ENCODE assay signal across 22 cellular contexts in the genomic region with DNA sequence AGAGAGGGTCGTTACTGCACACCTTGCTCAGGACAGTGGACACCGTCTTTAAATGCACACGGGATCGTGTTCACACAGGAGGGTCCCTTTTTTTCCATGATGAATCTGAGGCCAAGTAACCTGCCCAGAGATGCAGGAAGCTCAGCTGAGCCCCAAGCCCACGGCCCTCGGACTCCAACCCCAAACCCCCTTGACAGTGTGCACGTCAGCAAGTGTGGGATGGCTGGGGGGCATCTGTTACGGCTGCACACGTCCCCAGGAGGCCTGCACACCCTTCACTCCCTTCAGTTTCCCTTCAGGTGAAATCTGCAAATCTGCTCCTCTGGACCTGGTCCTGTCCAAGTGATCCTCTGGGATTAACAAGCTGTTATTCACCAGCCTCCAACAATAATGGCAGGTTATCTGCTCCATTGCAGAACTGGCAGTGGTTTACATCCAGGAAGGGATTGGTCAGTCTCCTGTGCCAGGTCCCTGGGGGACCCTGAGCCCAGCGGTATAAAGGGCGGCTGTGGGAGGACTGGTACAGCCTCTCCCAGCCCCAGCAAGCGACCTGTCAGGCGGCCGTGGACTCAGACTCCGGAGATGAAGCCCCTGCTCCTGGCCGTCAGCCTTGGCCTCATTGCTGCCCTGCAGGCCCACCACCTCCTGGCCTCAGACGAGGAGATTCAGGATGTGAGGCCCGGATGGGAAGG. TPM values are rescaled to one million over a fixed set of nuclear protein-coding genes. Genes with fewer than 3 reads are reported as not detected.
DNase-seq lines count a peak whose midpoint lies in the region; ATAC-seq and TF ChIP-seq lines count a peak whose summit lies in the region.
"Had no signal": no experiment of that assay in that cellular context is flagged by ENCODE, and none has a peak within 500 bp of the region (broad histone marks: within the 10 kb centered on the region; RNA-seq: fewer than 3 reads in every experiment).

A gene (plus strand): TSS at position 525 of the 692 bp plus-strand sequence. CDS start 58 bp downstream, at position 583.

- H3K27me3 Mint-ChIP-seq in glutamatergic neuron (ENCODE audit: unreplicated experiment) = peaks cover 9% of the 10 kb centered on the region
- peaks cover 38% of the 10 kb centered on the region for H3K27me3 Mint-ChIP-seq in stimulated activated memory B cell treated with anti-CD40 and anti-IgM and Interleukin-4, amounts not matched to agents 10 μg/mL and 1 μg/mL and 100 μg/mL, for 72 hours
- peaks cover 20 to 33% of the 10 kb centered on the region in 2 donors for H3K27me3 Mint-ChIP-seq in stimulated activated naive B cell treated with anti-CD40 and anti-IgM and Interleukin-4, amounts not matched to agents 10 μg/mL and 1 μg/mL and 100 μg/mL, for 72 hours
- H3K27me3 Mint-ChIP-seq: CD4-positive, CD25-positive, alpha-beta regulatory T cell had no signal

- no peaks in the 10 kb centered on the region for H3K27me3 ChIP-seq in BLaER1
- H3K27me3 ChIP-seq: Peyer's patch had no signal

- TF ChIP-seq CTCF in glutamatergic neuron (IDR thresholded peaks at IDR 0.05; ENCODE audit: partially characterized antibody, unreplicated experiment) = no peak

- H3K27ac ChIP-seq in BLaER1 = no peak within 1 kb of the TSS
- H3K27ac ChIP-seq: HL-60, Peyer's patch had no signal

- H4K20me1 ChIP-seq in BLaER1 = no peaks in the 10 kb centered on the region

- H3K4me1 Mint-ChIP-seq in glutamatergic neuron (ENCODE audit: low read depth, unreplicated experiment) = no peaks in the 10 kb centered on the region
- H3K4me1 Mint-ChIP-seq in stimulated activated memory B cell treated with anti-CD40 and anti-IgM and Interleukin-4, amounts not matched to agents 10 μg/mL and 1 μg/mL and 100 μg/mL, for 72 hours = no peaks in the 10 kb centered on the region
- H3K4me1 Mint-ChIP-seq in stimulated activated naive B cell treated with anti-CD40 and anti-IgM and Interleukin-4, amounts not matched to agents 10 μg/mL and 1 μg/mL and 100 μg/mL, for 72 hours = no peaks in the 10 kb centered on the region

- no peak for ATAC-seq in stimulated activated memory B cell treated with anti-CD40 and anti-IgM and Interleukin-4, amounts not matched to agents 10 μg/mL and 1 μg/mL and 100 μg/mL, for 72 hours
- ATAC-seq in stimulated activated naive B cell treated with anti-CD40 and anti-IgM and Interleukin-4, amounts not matched to agents 10 μg/mL and 1 μg/mL and 100 μg/mL, for 72 hours (replicated peaks) = no peak
- no peak for ATAC-seq in GM21390 (IDR thresholded peaks at IDR 0.05; ENCODE audit: unreplicated experiment)
- ATAC-seq: HCT116 had no signal

- no peak within 1 kb of the TSS for H3K9ac ChIP-seq in BLaER1

- DNase-seq in D341Med (ENCODE audit: low spot score) (peak; percentile 21), glutamatergic neuron (peak; percentile 17), retina (peak; percentile 1), NCI-H2196 (lab: John Stamatoyannopoulos, UW; ENCODE audit: unreplicated experiment) (no peak)
- DNase-seq in stimulated activated naive B cell treated with anti-CD40 and anti-IgM and Interleukin-4, amounts not matched to agents 10 μg/mL and 1 μg/mL and 100 μg/mL, for 72 hours = no peak
- DNase-seq: ACHN; AML-193; CD4-positive, CD25-positive, alpha-beta regulatory T cell; DMS53; Kasumi-1; MM.1S; NCI-H1092 treated with DMSO at 0.1 percent for 48 hours; NCI-H2081 treated with DMSO at 0.1 percent for 48 hours; NCI-H524 treated with DMSO at 0.1 percent for 48 hours; Peyer's patch; Right ventricle myocardium superior had no signal

- no peaks in the 10 kb centered on the region for H3K36me3 ChIP-seq in BLaER1
- H3K36me3 ChIP-seq: Peyer's patch had no signal

- H3K9me3 Mint-ChIP-seq in glutamatergic neuron (ENCODE audit: unreplicated experiment) = peaks cover 5% of the 10 kb centered on the region
- no peaks in the 10 kb centered on the region for H3K9me3 Mint-ChIP-seq in stimulated activated memory B cell treated with anti-CD40 and anti-IgM and Interleukin-4, amounts not matched to agents 10 μg/mL and 1 μg/mL and 100 μg/mL, for 72 hours
- H3K9me3 Mint-ChIP-seq in stimulated activated naive B cell treated with anti-CD40 and anti-IgM and Interleukin-4, amounts not matched to agents 10 μg/mL and 1 μg/mL and 100 μg/mL, for 72 hours = no peaks in the 10 kb centered on the region
- H3K9me3 Mint-ChIP-seq: CD4-positive, CD25-positive, alpha-beta regulatory T cell; IgD-negative memory B cell had no signal

- peaks cover 8% of the 10 kb centered on the region for H3K36me3 Mint-ChIP-seq in glutamatergic neuron (ENCODE audit: unreplicated experiment)
- H3K36me3 Mint-ChIP-seq in stimulated activated memory B cell treated with anti-CD40 and anti-IgM and Interleukin-4, amounts not matched to agents 10 μg/mL and 1 μg/mL and 100 μg/mL, for 72 hours = no peaks in the 10 kb centered on the region
- H3K36me3 Mint-ChIP-seq in stimulated activated naive B cell treated with anti-CD40 and anti-IgM and Interleukin-4, amounts not matched to agents 10 μg/mL and 1 μg/mL and 100 μg/mL, for 72 hours = no peaks in the 10 kb centered on the region
- H3K36me3 Mint-ChIP-seq: CD4-positive, CD25-positive, alpha-beta regulatory T cell; IgD-negative memory B cell had no signal

- no peaks in the 10 kb centered on the region for H3K9me3 ChIP-seq in BLaER1
- H3K9me3 ChIP-seq: Peyer's patch had no signal

- peaks cover 28% of the 10 kb centered on the region for H3K4me1 ChIP-seq in BLaER1
- H3K4me1 ChIP-seq: Peyer's patch had no signal

- H3K27ac Mint-ChIP-seq in glutamatergic neuron (ENCODE audit: unreplicated experiment) = no peak within 1 kb of the TSS
- H3K27ac Mint-ChIP-seq in stimulated activated memory B cell treated with anti-CD40 and anti-IgM and Interleukin-4, amounts not matched to agents 10 μg/mL and 1 μg/mL and 100 μg/mL, for 72 hours = no peak within 1 kb of the TSS
- no peak within 1 kb of the TSS for H3K27ac Mint-ChIP-seq in stimulated activated naive B cell treated with anti-CD40 and anti-IgM and Interleukin-4, amounts not matched to agents 10 μg/mL and 1 μg/mL and 100 μg/mL, for 72 hours
- H3K27ac Mint-ChIP-seq: CD4-positive, CD25-positive, alpha-beta regulatory T cell; IgD-negative memory B cell had no signal

- H3K4me3 ChIP-seq in BLaER1 = no peak within 1 kb of the TSS
- H3K4me3 ChIP-seq: Peyer's patch had no signal

- H3K4me2 ChIP-seq in BLaER1 = peak within 1 kb of the TSS; percentile 76

- H3K4me3 Mint-ChIP-seq in glutamatergic neuron (ENCODE audit: unreplicated experiment) = no peak within 1 kb of the TSS
- no peak within 1 kb of the TSS for H3K4me3 Mint-ChIP-seq in stimulated activated memory B cell treated with anti-CD40 and anti-IgM and Interleukin-4, amounts not matched to agents 10 μg/mL and 1 μg/mL and 100 μg/mL, for 72 hours
- no peak within 1 kb of the TSS for H3K4me3 Mint-ChIP-seq in stimulated activated naive B cell treated with anti-CD40 and anti-IgM and Interleukin-4, amounts not matched to agents 10 μg/mL and 1 μg/mL and 100 μg/mL, for 72 hours
- H3K4me3 Mint-ChIP-seq: CD4-positive, CD25-positive, alpha-beta regulatory T cell; IgD-negative memory B cell had no signal

RNA-seq across cellular contexts. Expression of the gene that starts here (rescaled TPM):
- total RNA-seq in glutamatergic neuron (ENCODE audit: unreplicated experiment) = not detected
- total RNA-seq: CD4-positive, CD25-positive, alpha-beta regulatory T cell; Peyer's patch; Right ventricle myocardium superior had no signal

Comparison
In these comparisons a context has a peak if more than half of its experiments do, and no peak if none do; other contexts are left out.
1. Peak in DNase-seq in glutamatergic neuron; RNA of the gene not detected or under 1 TPM.
2. DNase-seq: peak in D341Med (single experiment) and retina (single experiment); none in NCI-H2196 (single experiment) and stimulated activated naive B cell treated with anti-CD40 and anti-IgM and Interleukin-4, amounts not matched to agents 10 μg/mL and 1 μg/mL and 100 μg/mL, for 72 hours (single experiment).